In the genomic region with DNA sequence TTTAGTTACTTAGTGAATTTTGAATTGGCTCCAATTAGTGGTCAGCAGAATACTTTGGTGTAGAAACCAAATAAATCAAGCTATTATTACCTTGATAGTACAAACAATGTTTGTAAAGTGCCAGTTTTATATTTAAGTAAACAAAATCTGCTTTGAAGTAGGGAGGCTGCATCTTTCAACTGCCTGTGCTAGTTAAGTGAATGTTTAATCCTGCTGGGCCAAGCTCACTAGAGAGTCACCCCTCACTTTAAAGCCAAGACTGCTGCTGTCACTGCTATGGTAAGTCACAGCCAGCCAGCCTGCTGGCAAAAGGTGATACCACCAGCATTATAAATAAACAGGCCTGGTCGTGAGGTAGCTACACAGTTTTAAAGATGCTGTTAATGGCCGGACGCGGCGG, we compare ENCODE assay signal across 31 cellular contexts. TPM values are rescaled to one million over a fixed set of nuclear protein-coding genes. Genes with fewer than 3 reads are reported as not detected.
"Had no signal": no experiment of that assay in that cellular context is flagged by ENCODE, and none has a peak within 500 bp of the region (broad histone marks: within the 10 kb centered on the region; RNA-seq: fewer than 3 reads in every experiment).

No MANE protein-coding gene starts in this region.

- H3K4me3 ChIP-seq: adrenal gland, SJCRH30, SK-N-MC had no signal

- ATAC-seq: activated CD8-positive, alpha-beta T cell treated with anti-CD3 and anti-CD28 coated beads, Interleukin-2, amount 10 ng/mL, durations not matched to agents 7 days and 5 days; activated naive CD4-positive, alpha-beta T cell treated with anti-CD3 and anti-CD28 coated beads, Interleukin-2, amount 50 U/mL, for 72 hours; Panc1 had no signal

- H3K9me3 ChIP-seq: adrenal gland, SJCRH30 had no signal

- H3K36me3 ChIP-seq: adrenal gland, SJCRH30 had no signal

- DNase-seq: activated CD4-positive, alpha-beta T cell treated with anti-CD3 and anti-CD28 coated beads, Interleukin-2, amount 10 ng/mL, durations not matched to agents 24 days and 14 days; activated CD4-positive, alpha-beta T cell treated with anti-CD3 and anti-CD28 coated beads, Interleukin-2, amount 50 U/mL, for 48 hours; activated CD8-positive, alpha-beta T cell treated with anti-CD3 and anti-CD28 coated beads, Interleukin-2, amount 10 ng/mL, durations not matched to agents 7 days and 5 days; activated gamma-delta T cell treated with Interleukin-2 at 50 U/mL for 16 hours; activated naive CD4-positive, alpha-beta T cell treated with anti-CD3 and anti-CD28 coated beads for 36 hours; activated T-cell treated with anti-CD3 and anti-CD28 coated beads, Interleukin-2, amount 50 U/mL, for 24 hours; caudate nucleus; cerebellar nuclear complex; Karpas-422; NCI-H1105; NCI-H1436 treated with DMSO at 0.1 percent for 48 hours; NCI-H1694 treated with DMSO at 0.1 percent for 48 hours; NCI-H2029; NCI-H2171; NCI-H510A; NCI-H526; NCI-H774; SHP77; SJCRH30; T1000 had no signal

- H3K27me3 ChIP-seq: adrenal gland, SJCRH30 had no signal

- H3K27ac ChIP-seq: adrenal gland, SJCRH30, SK-N-MC had no signal

RNA-seq across cellular contexts. Expression of a gene that starts 10.3 kb away (rescaled TPM):
- total RNA-seq: activated CD4-positive, alpha-beta T cell treated with anti-CD3 and anti-CD28 coated beads, Interleukin-2, amount 10 ng/mL, durations not matched to agents 24 days and 14 days; activated CD8-positive, alpha-beta T cell treated with anti-CD3 and anti-CD28 coated beads, Interleukin-2, amount 10 ng/mL, durations not matched to agents 7 days and 5 days; activated naive CD4-positive, alpha-beta T cell treated with anti-CD3 and anti-CD28 coated beads for 36 hours; activated naive CD4-positive, alpha-beta T cell treated with anti-CD3 and anti-CD28 coated beads, Interleukin-2, amount 50 U/mL, for 72 hours; activated T-helper 2 cell treated with anti-CD3 and anti-CD28 coated beads, Interferon-gamma antibody, Interleukin-2, Interleukin-4, amounts not matched to agents 10 μg/mL and 5 μg/mL and 100 μg/mL, durations not matched to agents 14 hours and 24 hours and 36 hours; adrenal gland; astrocyte; bronchial epithelial cell; MCF 10A; RPMI7951; SJCRH30; T-helper 1 cell treated with Interleukin-12 subunit alpha and Interleukin-12 subunit beta and Interleukin-4 antibody, amounts not matched to agents 30 ng/mL and 1 ng/mL, for 36 hours; T-helper 2 cell treated with Interferon-gamma antibody and Interleukin-4, amounts not matched to agents 100 ng/mL and 5 ng/mL, for 36 hours had no signal
